In the genomic region with DNA sequence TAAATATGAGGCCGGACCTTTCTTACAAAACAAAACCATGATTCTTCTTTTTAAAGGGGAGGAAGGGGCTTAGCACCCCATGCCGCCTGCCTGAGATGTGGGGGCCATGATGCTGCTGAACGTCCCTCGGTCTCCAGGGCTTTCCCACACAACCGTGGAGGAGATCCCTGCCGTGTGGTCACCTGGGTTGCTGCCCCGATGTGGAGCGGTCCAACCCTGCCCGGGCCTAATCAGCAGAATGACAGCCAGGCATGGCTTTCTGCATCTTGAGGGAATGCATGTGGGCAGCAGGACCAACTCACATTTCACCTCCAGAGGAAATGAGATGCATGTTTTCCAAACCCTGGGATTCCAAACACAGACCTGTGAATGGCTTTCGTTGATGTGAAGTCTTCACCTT, we compare ENCODE assay signal across 26 cellular contexts. TPM values are rescaled to one million over a fixed set of nuclear protein-coding genes. Genes with fewer than 3 reads are reported as not detected.
DNase-seq lines count a peak whose midpoint lies in the region; ATAC-seq and TF ChIP-seq lines count a peak whose summit lies in the region.
"Had no signal": no experiment of that assay in that cellular context is flagged by ENCODE, and none has a peak within 500 bp of the region (broad histone marks: within the 10 kb centered on the region; RNA-seq: fewer than 3 reads in every experiment).

No MANE protein-coding gene starts in this region.

- H3K18ac ChIP-seq in trophoblast cell (ENCODE audit: low read length) = no peak overlapping the region

- no peak overlapping the region for H4K12ac ChIP-seq in trophoblast cell (ENCODE audit: low read depth, low read length)

- H3K4me1 ChIP-seq in heart right ventricle (peaks cover 0 to 12% (median 0%) of the 10 kb centered on the region in 9 donors), lower lobe of right lung (no peaks in the 10 kb centered on the region), trophoblast cell (ENCODE audit: control insufficient read depth in 1 of 2, insufficient read depth in 2 of 2, low read length in 2 of 2) (no peaks in the 10 kb centered on the region)
- H3K4me1 ChIP-seq: BLaER1, SJSA1 had no signal

- no peaks in the 10 kb centered on the region for H3K79me1 ChIP-seq in trophoblast cell (ENCODE audit: low read length)

- no peaks in the 10 kb centered on the region for H3K36me3 Mint-ChIP-seq in stimulated activated effector memory CD8-positive, alpha-beta T cell treated with anti-CD3 and anti-CD28 coated beads, Interleukin-12 subunit alpha, Interleukin-12 subunit beta, amount 100 ng/mL, for 72 hours
- H3K36me3 Mint-ChIP-seq: CD4-positive, CD25-positive, alpha-beta regulatory T cell had no signal

- peaks cover 12% of the 10 kb centered on the region for H3K4me1 Mint-ChIP-seq in stimulated activated effector memory CD8-positive, alpha-beta T cell treated with anti-CD3 and anti-CD28 coated beads, Interleukin-12 subunit alpha, Interleukin-12 subunit beta, amount 100 ng/mL, for 72 hours

- ATAC-seq in heart right ventricle = no peak
- ATAC-seq in lower lobe of right lung = no peak
- no peak for ATAC-seq in HG02970 (IDR thresholded peaks at IDR 0.05; ENCODE audit: low FRiP score, unreplicated experiment)
- no peak for ATAC-seq in stimulated activated effector memory CD8-positive, alpha-beta T cell treated with anti-CD3 and anti-CD28 coated beads, Interleukin-12 subunit alpha, Interleukin-12 subunit beta, amount 100 ng/mL, for 72 hours
- no peak for ATAC-seq in GM21528 (IDR thresholded peaks at IDR 0.05; ENCODE audit: low FRiP score, unreplicated experiment)
- ATAC-seq: GM12878 had no signal

- no peak overlapping the region for H3K4me2 ChIP-seq in trophoblast cell (ENCODE audit: low read length)
- H3K4me2 ChIP-seq: BLaER1 had no signal

- 63 to 66% methylated on average over 10 of the region's 10 CpGs for WGBS in heart right ventricle, 2 donors
- WGBS in trophoblast cell (ENCODE audit: extremely low coverage, insufficient coverage, insufficient read length) = no CpG with 5 or more reads among the region's 10 CpGs

- no peak overlapping the region for H2AFZ ChIP-seq in trophoblast cell (ENCODE audit: insufficient read depth, low read length, poor library complexity)

- H4K8ac ChIP-seq in trophoblast cell (ENCODE audit: low read depth, low read length) = no peak overlapping the region

- no peaks in the 10 kb centered on the region for H3K36me3 ChIP-seq in heart right ventricle
- no peaks in the 10 kb centered on the region for H3K36me3 ChIP-seq in lower lobe of right lung
- no peaks in the 10 kb centered on the region for H3K36me3 ChIP-seq in trophoblast cell (ENCODE audit: control insufficient read depth in 1 of 2, insufficient read depth in 2 of 2, low read length in 2 of 2)
- H3K36me3 ChIP-seq: BLaER1, SJSA1 had no signal

- no peak overlapping the region for H3K14ac ChIP-seq in trophoblast cell (ENCODE audit: low read length)

- H2BK5ac ChIP-seq in trophoblast cell (ENCODE audit: low read depth, low read length, poor library complexity) = no peak overlapping the region

- no peak overlapping the region for H3K23ac ChIP-seq in trophoblast cell (ENCODE audit: low read length)

- TF ChIP-seq CTCF in heart right ventricle (IDR thresholded peaks at IDR 0.05) (no peak), lower lobe of right lung (IDR thresholded peaks at IDR 0.05) (no peak)

- H3K4me3 ChIP-seq in heart right ventricle = no peak overlapping the region
- H3K4me3 ChIP-seq in lower lobe of right lung = no peak overlapping the region
- peak overlapping the region; percentile 52 for H3K4me3 ChIP-seq in trophoblast cell (ENCODE audit: low read depth, low read length)
- H3K4me3 ChIP-seq: BLaER1, GM12878, SJSA1 had no signal

- no peak overlapping the region for H2AK5ac ChIP-seq in trophoblast cell (ENCODE audit: low read length)

- H3K9ac ChIP-seq in trophoblast cell (ENCODE audit: low read length) = no peak overlapping the region
- H3K9ac ChIP-seq: BLaER1 had no signal

- H3K9me3 ChIP-seq in heart right ventricle = peaks cover 0 to 18% (median 5%) of the 10 kb centered on the region in 11 donors
- no peaks in the 10 kb centered on the region for H3K9me3 ChIP-seq in lower lobe of right lung
- H3K9me3 ChIP-seq in trophoblast cell (ENCODE audit: insufficient read depth, low read depth, low read length) = peaks cover 19% of the 10 kb centered on the region

- no peak overlapping the region for H3K4me3 Mint-ChIP-seq in stimulated activated effector memory CD8-positive, alpha-beta T cell treated with anti-CD3 and anti-CD28 coated beads, Interleukin-12 subunit alpha, Interleukin-12 subunit beta, amount 100 ng/mL, for 72 hours
- H3K4me3 Mint-ChIP-seq: CD4-positive, CD25-positive, alpha-beta regulatory T cell had no signal

- no peak overlapping the region for H2BK120ac ChIP-seq in trophoblast cell (ENCODE audit: insufficient read depth, low read length, poor library complexity)

- H3K4ac ChIP-seq in trophoblast cell (ENCODE audit: low read depth, low read length) = no peak overlapping the region

- H3K27ac ChIP-seq in heart right ventricle (no peak overlapping the region), lower lobe of right lung (no peak overlapping the region), trophoblast cell (ENCODE audit: low read depth, low read length) (no peak overlapping the region)
- H3K27ac ChIP-seq: BLaER1, SJSA1 had no signal

- intact Hi-C loops in cardiac septum (cut with DNase I) (no loop called here), heart right ventricle (cut with DNase I) (no loop called here), lower lobe of right lung (cut with DNase I) (no loop called here)

- no peaks in the 10 kb centered on the region for H3K79me2 ChIP-seq in trophoblast cell (ENCODE audit: control insufficient read depth, insufficient read depth, low read length, poor library complexity)

- H3K27ac Mint-ChIP-seq in stimulated activated effector memory CD8-positive, alpha-beta T cell treated with anti-CD3 and anti-CD28 coated beads, Interleukin-12 subunit alpha, Interleukin-12 subunit beta, amount 100 ng/mL, for 72 hours = no peak overlapping the region
- H3K27ac Mint-ChIP-seq: CD4-positive, CD25-positive, alpha-beta regulatory T cell had no signal

- H3K27me3 ChIP-seq in heart right ventricle = no peaks in the 10 kb centered on the region
- H3K27me3 ChIP-seq in lower lobe of right lung (ENCODE audit: low read depth) = no peaks in the 10 kb centered on the region
- no peaks in the 10 kb centered on the region for H3K27me3 ChIP-seq in trophoblast cell (ENCODE audit: insufficient read depth, low read length)
- H3K27me3 ChIP-seq: BLaER1, SJSA1 had no signal

- no peak overlapping the region for H4K91ac ChIP-seq in trophoblast cell (ENCODE audit: low read depth, low read length)

- DNase-seq in cardiac septum (ENCODE audit: low spot score) (peak; percentile 61), heart right ventricle (no peak), lower lobe of right lung (peak; percentile 7), trophoblast cell (no peak), AML-193 (lab: John Stamatoyannopoulos, UW) (no peak)
- no peak for DNase-seq in stimulated activated effector memory CD8-positive, alpha-beta T cell treated with anti-CD3 and anti-CD28 coated beads, Interleukin-12 subunit alpha, Interleukin-12 subunit beta, amount 100 ng/mL, for 72 hours (ENCODE audit: low spot score in 2 of 2)
- DNase-seq: 8988T; CD4-positive, CD25-positive, alpha-beta regulatory T cell; DMS53; GOT3; HCEC 1CT; NCI-H1092; NCI-H1417 treated with DMSO at 0.1 percent for 48 hours; NCI-H1694 treated with DMSO at 0.1 percent for 48 hours; NCI-H2081; NCI-H2227 treated with DMSO at 0.1 percent for 48 hours; NCI-H526 treated with DMSO at 0.1 percent for 48 hours; Right ventricle myocardium superior; RPMI8226 had no signal

- H2BK12ac ChIP-seq in trophoblast cell (ENCODE audit: low read length) = no peak overlapping the region

- H3K9me3 Mint-ChIP-seq in stimulated activated effector memory CD8-positive, alpha-beta T cell treated with anti-CD3 and anti-CD28 coated beads, Interleukin-12 subunit alpha, Interleukin-12 subunit beta, amount 100 ng/mL, for 72 hours = peaks cover 20% of the 10 kb centered on the region

RNA-seq across cellular contexts. Expression of gene C14orf180, which starts 48.9 kb away (rescaled TPM):
- total RNA-seq in cardiac septum (67.8 TPM), heart right ventricle (100 to 1,000 TPM in 1 of 10 donors, 10 to 100 TPM in 9; 55.0 to 124 (median 75.1) TPM), lower lobe of right lung (0.18 TPM)
- polyA plus RNA-seq in heart right ventricle = 100 to 1,000 TPM in 1 of 2 donors, 10 to 100 TPM in 1; 13.8 to 139 TPM
- polyA plus RNA-seq in trophoblast cell (2013) = not detected in 2 replicates
- total RNA-seq: CD4-positive, CD25-positive, alpha-beta regulatory T cell; Daoy; GM12878; NCI-H460; SJSA1 had no signal
- polyA plus RNA-seq: CD4-positive, CD25-positive, alpha-beta regulatory T cell; GM12878 had no signal

Comparison
In these comparisons a context has a peak if more than half of its experiments do, and no peak if none do; other contexts are left out.
1. DNase-seq: peak in cardiac septum (single experiment) and lower lobe of right lung (single experiment); none in heart right ventricle (0 of 2), trophoblast cell (0 of 2), AML-193 (0 of 2) and stimulated activated effector memory CD8-positive, alpha-beta T cell treated with anti-CD3 and anti-CD28 coated beads, Interleukin-12 subunit alpha, Interleukin-12 subunit beta, amount 100 ng/mL, for 72 hours (0 of 2).
2. RNA of gene C14orf180, which starts 48.9 kb away (total RNA-seq): 55.0 to 124 TPM in heart right ventricle and 67.8 TPM in cardiac septum (single experiment); 0.18 TPM in lower lobe of right lung (single experiment); every median in the first group is over 10 times any median in the second.